Comparison of ENCODE assay signal across 8 cellular contexts in the genomic region with DNA sequence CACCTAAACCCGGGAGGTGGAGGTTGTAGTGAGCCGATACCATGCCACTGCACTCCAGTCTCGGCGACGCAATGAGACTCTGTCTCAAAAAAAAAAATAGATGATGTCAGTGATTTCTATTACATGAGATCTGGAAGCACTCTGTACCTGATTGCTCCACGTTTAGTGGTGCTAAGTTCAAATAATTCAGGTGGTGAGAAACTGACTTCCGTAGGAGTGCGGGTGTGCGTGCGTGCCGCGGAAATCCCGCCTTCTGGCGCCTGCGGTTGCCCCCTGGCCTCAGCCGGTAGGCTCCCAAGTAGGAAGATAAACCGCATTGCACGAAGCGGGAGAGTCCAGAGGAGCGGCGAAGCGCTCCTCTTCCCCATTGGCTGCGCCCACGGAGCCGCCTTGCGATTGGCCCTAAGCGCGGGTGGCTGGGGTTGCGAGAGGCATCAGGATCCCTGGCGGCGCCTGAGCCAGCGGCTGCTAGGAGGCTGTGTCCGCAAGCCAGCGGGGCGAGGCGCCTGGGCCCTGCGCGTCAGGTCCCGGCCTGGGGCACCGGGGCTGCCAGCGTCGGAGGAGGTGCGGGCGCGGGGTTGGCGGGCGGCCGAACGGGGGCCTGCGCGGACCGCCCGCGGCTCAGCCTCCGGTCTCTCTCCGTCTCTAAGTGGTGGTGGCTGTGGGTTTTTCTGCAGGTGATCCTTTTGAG. TPM values are rescaled to one million over a fixed set of nuclear protein-coding genes. Genes with fewer than 3 reads are reported as not detected.
DNase-seq lines count a peak whose midpoint lies in the region; ATAC-seq and TF ChIP-seq lines count a peak whose summit lies in the region.
"Not testable (repeated sequence)": the region's sequence is repeated elsewhere in the genome, so short reads cannot be mapped to it uniquely, and the experiment has no call there.

No MANE protein-coding gene starts in this region.

- not testable (repeated sequence) for H3K27ac Mint-ChIP-seq in endothelial cell (ENCODE audit: unreplicated experiment)
- H3K27ac Mint-ChIP-seq in stimulated activated naive CD8-positive, alpha-beta T cell treated with anti-CD3 and anti-CD28 coated beads, Interleukin-15, amount 100 ng/mL, for 72 hours, result peak overlapping the region; percentile 69 to 95

- H3K4me3 Mint-ChIP-seq in endothelial cell (ENCODE audit: unreplicated experiment), result peak overlapping the region; percentile 88
- peak overlapping the region; percentile 91 to 92 for H3K4me3 Mint-ChIP-seq in stimulated activated naive CD8-positive, alpha-beta T cell treated with anti-CD3 and anti-CD28 coated beads, Interleukin-15, amount 100 ng/mL, for 72 hours

- H3K9me3 Mint-ChIP-seq in endothelial cell (ENCODE audit: unreplicated experiment); stimulated activated naive CD8-positive, alpha-beta T cell treated with anti-CD3 and anti-CD28 coated beads, Interleukin-15, amount 100 ng/mL, for 72 hours: not testable (repeated sequence)

- not testable (repeated sequence) for H3K4me1 Mint-ChIP-seq in endothelial cell (ENCODE audit: unreplicated experiment)
- H3K4me1 Mint-ChIP-seq in stimulated activated naive CD8-positive, alpha-beta T cell treated with anti-CD3 and anti-CD28 coated beads, Interleukin-15, amount 100 ng/mL, for 72 hours, result peaks cover 18% of the 10 kb centered on the region

- H3K27me3 Mint-ChIP-seq in endothelial cell (ENCODE audit: unreplicated experiment); stimulated activated naive CD8-positive, alpha-beta T cell treated with anti-CD3 and anti-CD28 coated beads, Interleukin-15, amount 100 ng/mL, for 72 hours: not testable (repeated sequence)

- peak; percentile 95 for ATAC-seq in stimulated activated naive CD8-positive, alpha-beta T cell treated with anti-CD3 and anti-CD28 coated beads, Interleukin-15, amount 100 ng/mL, for 72 hours

- not testable (repeated sequence) for TF ChIP-seq CTCF in endothelial cell (IDR thresholded peaks at IDR 0.05; ENCODE audit: unreplicated experiment)

- DNase-seq in DMS53 (lab: John Stamatoyannopoulos, UW) (peak; percentile 95), NCI-H187 treated with DMSO at 0.1 percent for 48 hours (lab: John Stamatoyannopoulos, UW) (peak; percentile 21), T-helper 22 cell (ENCODE audit: low read depth) (peak; percentile 42), activated gamma-delta T cell treated with Interleukin-2 at 50 U/mL for 16 hours (peak; percentile 41), endothelial cell (ENCODE audit: low spot score) (peak; percentile 74), islet precursor cell (peak; percentile 93), retina (peak; percentile 90)
- peak; percentile 72 for DNase-seq in stimulated activated naive CD8-positive, alpha-beta T cell treated with anti-CD3 and anti-CD28 coated beads, Interleukin-15, amount 100 ng/mL, for 72 hours

- H3K36me3 Mint-ChIP-seq in endothelial cell (ENCODE audit: low read depth, unreplicated experiment), result not testable (repeated sequence)

RNA-seq across cellular contexts. Expression of a gene that starts 16.4 kb away (rescaled TPM):
- total RNA-seq in endothelial cell (ENCODE audit: unreplicated experiment), result not detected

RNA-seq across cellular contexts. Expression of a gene that starts 53.7 kb away (rescaled TPM):
- total RNA-seq in endothelial cell (ENCODE audit: unreplicated experiment), result 33.1 TPM

Comparison
In these comparisons a context has a peak if more than half of its experiments do, and no peak if none do; other contexts are left out.
1. Peak in every context shown above with its lines: DNase-seq and ATAC-seq.
2. DNase-seq: peak in every context shown above with its lines; median percentile 95 in DMS53; 93 in islet precursor cell; 90 in retina; 74 in endothelial cell; 72 in stimulated activated naive CD8-positive, alpha-beta T cell treated with anti-CD3 and anti-CD28 coated beads, Interleukin-15, amount 100 ng/mL, for 72 hours; 42 in T-helper 22 cell; 41 in activated gamma-delta T cell treated with Interleukin-2 at 50 U/mL for 16 hours; 21 in NCI-H187 treated with DMSO at 0.1 percent for 48 hours.